ENCODE assay signal across 8 cellular contexts in genomic region chr1:149811890-149812829, GRCh38. TPM values are rescaled to one million over a fixed set of nuclear protein-coding genes. Genes with fewer than 3 reads are reported as not detected.
DNase-seq lines count a peak whose midpoint lies in the region; ATAC-seq and TF ChIP-seq lines count a peak whose summit lies in the region.
"Not testable (repeated sequence)": the region's sequence is repeated elsewhere in the genome, so short reads cannot be mapped to it uniquely, and the experiment has no call there.

No MANE protein-coding gene starts in this region.

- not testable (repeated sequence) for H3K9me3 Mint-ChIP-seq in activated naive CD4-positive, alpha-beta T cell treated with anti-CD3 and anti-CD28 coated beads, Interleukin-2, amount 50 U/mL, for 72 hours; glutamatergic neuron (ENCODE audit: unreplicated experiment); osteocyte (ENCODE audit: unreplicated experiment)

- not testable (repeated sequence) for H3K36me3 ChIP-seq in GM06990 (ENCODE audit: control insufficient read depth, insufficient read depth, low read length); SK-N-SH (replicated peaks in 1 of 2; ENCODE audit: control insufficient read depth in 1 of 2, insufficient read depth in 2 of 2, low read length in 1 of 2); testis (ENCODE audit: low read depth, missing control alignments)

- not testable (repeated sequence) for H3F3A ChIP-seq in SK-N-SH (replicated peaks; ENCODE audit: insufficient read depth)

- H3K4me1 ChIP-seq in SK-N-SH (ENCODE audit: control insufficient read depth in 1 of 2, insufficient read depth in 2 of 2, low read depth in 1 of 2, low read length in 1 of 2); testis: not testable (repeated sequence)

- peak; percentile 73 for ATAC-seq in HG02623 (IDR thresholded peaks at IDR 0.05; ENCODE audit: unreplicated experiment)
- ATAC-seq in activated naive CD4-positive, alpha-beta T cell treated with anti-CD3 and anti-CD28 coated beads, Interleukin-2, amount 50 U/mL, for 72 hours = peak; percentile 77 to 82

- H3K9me3 ChIP-seq in SK-N-SH, testis: not testable (repeated sequence)

- TF ChIP-seq POLR2A in testis (IDR thresholded peaks at IDR 0.05) = peak; percentile 70

- not testable (repeated sequence) for H3K36me3 Mint-ChIP-seq in activated naive CD4-positive, alpha-beta T cell treated with anti-CD3 and anti-CD28 coated beads, Interleukin-2, amount 50 U/mL, for 72 hours; glutamatergic neuron (ENCODE audit: unreplicated experiment); osteocyte (ENCODE audit: unreplicated experiment)

- H3K4me3 ChIP-seq in GM06990 (replicated peaks; ENCODE audit: low read depth, low read length) (peak overlapping the region; percentile 61), SK-N-SH (ENCODE audit: low read depth in 2 of 2, low read length in 1 of 2) (peak overlapping the region; percentile 49 to 59), testis (peak overlapping the region; percentile 51 to 66)

- POLR2A ChIA-PET in SK-N-SH (lab: Yijun Ruan, JAX) = interaction anchor here (0.6 to 1.2 kb wide), 2 partner anchors 75 to 76 kb away, joined by 3 read pairs; a partner anchor contains a TSS

- not testable (repeated sequence) for H3K9me2 ChIP-seq in SK-N-SH

- H3K27ac Mint-ChIP-seq in activated naive CD4-positive, alpha-beta T cell treated with anti-CD3 and anti-CD28 coated beads, Interleukin-2, amount 50 U/mL, for 72 hours = peak overlapping the region; percentile 98 to 99
- H3K27ac Mint-ChIP-seq in glutamatergic neuron (ENCODE audit: unreplicated experiment) (peak overlapping the region; percentile 85), osteocyte (ENCODE audit: unreplicated experiment) (peak overlapping the region; percentile 99)

- DNase-seq in GM06990 (ENCODE audit: extremely low read depth, insufficient read length) (peak; percentile 74), NCI-H1092 treated with DMSO at 0.1 percent for 48 hours (lab: John Stamatoyannopoulos, UW) (peak; percentile 95), SK-N-SH (peak; percentile 66), glutamatergic neuron (peak; percentile 39), osteocyte (ENCODE audit: extremely low spot score, unreplicated experiment) (peak; percentile 89), testis (peak; percentile 95)
- peak; percentile 76 to 86 for DNase-seq in activated naive CD4-positive, alpha-beta T cell treated with anti-CD3 and anti-CD28 coated beads, Interleukin-2, amount 50 U/mL, for 72 hours (ENCODE audit: low spot score in 2 of 2)

- not testable (repeated sequence) for H2AFZ ChIP-seq in SK-N-SH (ENCODE audit: low read depth)

- H3K79me2 ChIP-seq in SK-N-SH (ENCODE audit: insufficient read depth) = not testable (repeated sequence)

- not testable (repeated sequence) for TF ChIP-seq EP300 in SK-N-SH (IDR thresholded peaks at IDR 0.05; ENCODE audit: borderline replicate concordance in 1 of 2, low read depth in 1 of 2, low read length in 1 of 2)

- WGBS in SK-N-SH (ENCODE audit: low lambda C conversion rate) = 2% methylated on average over 49 of the region's 55 CpGs
- 1 to 2% methylated on average over 33 of the region's 55 CpGs for WGBS in testis, 2 donors

- TF ChIP-seq RAD21 in SK-N-SH (IDR thresholded peaks at IDR 0.05; ENCODE audit: low read length) = not testable (repeated sequence)

- intact Hi-C loops in testis (cut with DNase I; ENCODE audit: low total_unique reads) = not testable (repeated sequence)

- H3K9ac ChIP-seq in SK-N-SH = peak overlapping the region; percentile 65; the same call in 1 of the 2 replicates

- CTCF ChIA-PET in SK-N-SH (lab: Yijun Ruan, JAX) = not testable (repeated sequence)

- TF ChIP-seq CTCF in GM06990 (IDR thresholded peaks at IDR 0.05; ENCODE audit: insufficient read depth, low read length, poor library complexity, severe bottlenecking); SK-N-SH (IDR thresholded peaks at IDR 0.05); glutamatergic neuron (IDR thresholded peaks at IDR 0.05; ENCODE audit: partially characterized antibody, unreplicated experiment); osteocyte (IDR thresholded peaks at IDR 0.05); testis (IDR thresholded peaks at IDR 0.05): not testable (repeated sequence)

- peak overlapping the region; percentile 74 for H3K4me2 ChIP-seq in SK-N-SH

- H4K20me1 ChIP-seq in SK-N-SH (ENCODE audit: insufficient read depth) = not testable (repeated sequence)

- H3K27me3 ChIP-seq in GM06990 (replicated peaks; ENCODE audit: control insufficient read depth, insufficient read depth, low read length); SK-N-SH (ENCODE audit: insufficient read depth); testis: not testable (repeated sequence)

- H3K4me3 Mint-ChIP-seq in glutamatergic neuron (ENCODE audit: unreplicated experiment) = peak overlapping the region; percentile 94
- H3K4me3 Mint-ChIP-seq in osteocyte (ENCODE audit: unreplicated experiment) = peak overlapping the region; percentile 82

- H3K4me1 Mint-ChIP-seq in glutamatergic neuron (ENCODE audit: low read depth, unreplicated experiment); osteocyte (ENCODE audit: unreplicated experiment): not testable (repeated sequence)

- H3K27me3 Mint-ChIP-seq in glutamatergic neuron (ENCODE audit: unreplicated experiment); osteocyte (ENCODE audit: unreplicated experiment): not testable (repeated sequence)

- H3K27ac ChIP-seq in SK-N-SH (ENCODE audit: low read depth in 2 of 2, low read length in 1 of 2) (peak overlapping the region; percentile 83 to 84), testis (peak overlapping the region; percentile 79 to 91)

TF ChIP-seq in SK-N-SH, 30 proteins besides CTCF, POLR2A, EP300 and RAD21:
- TF ChIP-seq, protein P1, sequence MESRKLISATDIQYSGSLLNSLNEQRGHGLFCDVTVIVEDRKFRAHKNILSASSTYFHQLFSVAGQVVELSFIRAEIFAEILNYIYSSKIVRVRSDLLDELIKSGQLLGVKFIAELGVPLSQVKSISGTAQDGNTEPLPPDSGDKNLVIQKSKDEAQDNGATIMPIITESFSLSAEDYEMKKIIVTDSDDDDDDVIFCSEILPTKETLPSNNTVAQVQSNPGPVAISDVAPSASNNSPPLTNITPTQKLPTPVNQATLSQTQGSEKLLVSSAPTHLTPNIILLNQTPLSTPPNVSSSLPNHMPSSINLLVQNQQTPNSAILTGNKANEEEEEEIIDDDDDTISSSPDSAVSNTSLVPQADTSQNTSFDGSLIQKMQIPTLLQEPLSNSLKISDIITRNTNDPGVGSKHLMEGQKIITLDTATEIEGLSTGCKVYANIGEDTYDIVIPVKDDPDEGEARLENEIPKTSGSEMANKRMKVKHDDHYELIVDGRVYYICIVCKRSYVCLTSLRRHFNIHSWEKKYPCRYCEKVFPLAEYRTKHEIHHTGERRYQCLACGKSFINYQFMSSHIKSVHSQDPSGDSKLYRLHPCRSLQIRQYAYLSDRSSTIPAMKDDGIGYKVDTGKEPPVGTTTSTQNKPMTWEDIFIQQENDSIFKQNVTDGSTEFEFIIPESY (IDR thresholded peaks at IDR 0.05; ENCODE audit: borderline replicate concordance, low read depth) = peak; percentile 92
- TF ChIP-seq TAF1 (IDR thresholded peaks at IDR 0.05; ENCODE audit: borderline replicate concordance, low read depth, low read length) = peak; percentile 47; the same call in 1 of the 2 replicates

RNA-seq across cellular contexts. Expression of gene FCGR1A, which starts 29.7 kb away (rescaled TPM):
- not detected in 2 replicates for polyA plus RNA-seq in SK-N-SH (2012; rRNA removed)
- polyA plus RNA-seq in SK-N-SH (2012; cell fraction: cytosol; rRNA removed) = not detected in 2 replicates
- not detected in 2 replicates for polyA plus RNA-seq in SK-N-SH (2012; cell fraction: nucleus; rRNA removed)
- total RNA-seq in activated naive CD4-positive, alpha-beta T cell treated with anti-CD3 and anti-CD28 coated beads, Interleukin-2, amount 50 U/mL, for 72 hours = not detected
- not detected for total RNA-seq in glutamatergic neuron (ENCODE audit: unreplicated experiment)
- total RNA-seq in osteocyte = not detected in 2 replicates
- total RNA-seq in testis = 1 to 10 TPM; 5.6 to 8.7 TPM
- 8.7 TPM for polyA plus RNA-seq in testis (ENCODE audit: insufficient read depth, low read depth, low replicate concordance)

Comparison
In these comparisons a context has a peak if more than half of its experiments do, and no peak if none do; other contexts are left out.
1. Peak in every context shown above with its lines: DNase-seq, ATAC-seq, H3K4me3 ChIP-seq and H3K27ac ChIP-seq.
2. DNase-seq: peak in every context shown above with its lines; median percentile 95 in NCI-H1092 treated with DMSO at 0.1 percent for 48 hours; 95 in testis; 89 in osteocyte; 81 in activated naive CD4-positive, alpha-beta T cell treated with anti-CD3 and anti-CD28 coated beads, Interleukin-2, amount 50 U/mL, for 72 hours; 74 in GM06990; 66 in SK-N-SH; 39 in glutamatergic neuron.